Comparison of ENCODE assay signal across 10 cellular contexts in the genomic region with DNA sequence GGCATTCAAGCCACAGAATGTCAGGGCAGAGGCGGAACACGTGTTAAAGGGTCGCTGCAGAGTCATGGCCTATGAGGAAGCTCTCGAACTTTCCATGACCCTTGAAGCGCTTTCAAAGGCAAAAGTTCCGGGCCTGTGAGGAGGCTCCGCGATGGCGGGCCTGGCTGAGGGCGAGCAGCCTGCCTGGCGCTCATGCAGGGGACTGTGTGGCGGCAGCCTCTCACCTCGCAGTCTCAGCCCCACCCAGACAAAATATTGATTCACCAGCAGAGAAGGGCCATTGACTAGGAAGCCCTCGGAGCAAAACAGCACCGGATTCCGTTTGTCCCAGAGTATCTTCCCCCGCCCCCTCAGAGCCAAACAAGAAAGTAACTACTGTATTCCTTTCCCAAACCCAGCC. TPM values are rescaled to one million over a fixed set of nuclear protein-coding genes. Genes with fewer than 3 reads are reported as not detected.
"Had no signal": no experiment of that assay in that cellular context is flagged by ENCODE, and none has a peak within 500 bp of the region (broad histone marks: within the 10 kb centered on the region; RNA-seq: fewer than 3 reads in every experiment).

No MANE protein-coding gene starts in this region.

- H2AFZ ChIP-seq: GM23248 had no signal

- H3K9ac ChIP-seq: GM23248 had no signal

- H3K27ac ChIP-seq: GM23248 had no signal

- H3K27ac Mint-ChIP-seq: HFFc6, IgD-negative memory B cell had no signal

- H3K4me3 ChIP-seq: GM23248 had no signal

- ATAC-seq: HCT116 had no signal

- DNase-seq: GM23248, HFFc6, Kasumi-1, KG1 had no signal

- H3K36me3 Mint-ChIP-seq: IgD-negative memory B cell had no signal

- FAIRE-seq: H1, H54, HTR-8/SVneo had no signal

- H3K4me3 Mint-ChIP-seq: HFFc6, IgD-negative memory B cell had no signal

- H3K9me3 Mint-ChIP-seq: HFFc6 had no signal

RNA-seq across cellular contexts. Expression of a gene that starts 12.8 kb away (rescaled TPM):
- total RNA-seq: HT-29 had no signal
- polyA plus RNA-seq: IgD-negative memory B cell had no signal
